ENCODE assay signal across 12 cellular contexts in the genomic region with DNA sequence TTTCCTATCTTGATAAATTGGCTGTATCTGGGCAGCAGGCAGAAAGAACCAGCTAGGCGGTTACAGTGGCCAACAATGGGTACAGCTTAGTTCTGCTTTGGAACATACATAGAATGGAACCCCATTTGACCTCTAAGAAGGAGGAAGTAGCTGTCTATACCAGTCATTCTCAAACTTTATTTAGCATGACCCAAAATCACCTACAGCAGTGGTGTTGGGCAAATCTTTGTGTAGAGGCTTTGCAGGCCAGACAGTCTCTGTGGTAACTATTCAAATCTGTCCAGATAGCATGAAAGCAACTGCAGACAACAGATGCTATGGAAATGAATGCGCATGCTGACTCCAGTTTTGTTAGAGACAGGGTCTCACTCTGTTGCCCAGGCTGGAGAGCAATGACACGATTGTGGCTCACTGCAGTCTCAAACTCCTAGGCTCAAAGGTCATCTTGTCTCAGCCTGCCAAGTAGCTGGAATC. TPM values are rescaled to one million over a fixed set of nuclear protein-coding genes. Genes with fewer than 3 reads are reported as not detected.
DNase-seq lines count a peak whose midpoint lies in the region; ATAC-seq and TF ChIP-seq lines count a peak whose summit lies in the region.
"Had no signal": no experiment of that assay in that cellular context is flagged by ENCODE, and none has a peak within 500 bp of the region (broad histone marks: within the 10 kb centered on the region; RNA-seq: fewer than 3 reads in every experiment).

No MANE protein-coding gene starts in this region.

- peaks cover 17% of the 10 kb centered on the region for H3K36me3 Mint-ChIP-seq in T-helper 2 cell treated with Interferon-gamma antibody and Interleukin-4, amounts not matched to agents 5 μg/mL and 100 μg/mL, for 36 hours (ENCODE audit: low read depth)

- peaks cover under 1% of the 10 kb centered on the region for H3K4me1 Mint-ChIP-seq in T-helper 2 cell treated with Interferon-gamma antibody and Interleukin-4, amounts not matched to agents 5 μg/mL and 100 μg/mL, for 36 hours (ENCODE audit: low read depth)

- H3K9me3 Mint-ChIP-seq in T-helper 2 cell treated with Interferon-gamma antibody and Interleukin-4, amounts not matched to agents 5 μg/mL and 100 μg/mL, for 36 hours: peaks cover 6% of the 10 kb centered on the region

- no peaks in the 10 kb centered on the region for H3K27me3 Mint-ChIP-seq in T-helper 2 cell treated with Interferon-gamma antibody and Interleukin-4, amounts not matched to agents 5 μg/mL and 100 μg/mL, for 36 hours (ENCODE audit: low read depth)

- H3K27ac Mint-ChIP-seq in T-helper 2 cell treated with Interferon-gamma antibody and Interleukin-4, amounts not matched to agents 5 μg/mL and 100 μg/mL, for 36 hours: no peak overlapping the region

- no peak overlapping the region for H3K4me3 Mint-ChIP-seq in T-helper 2 cell treated with Interferon-gamma antibody and Interleukin-4, amounts not matched to agents 5 μg/mL and 100 μg/mL, for 36 hours

- ATAC-seq in GM21447 (IDR thresholded peaks at IDR 0.05; ENCODE audit: unreplicated experiment) (peak; percentile 65), HG03571 (IDR thresholded peaks at IDR 0.05; ENCODE audit: unreplicated experiment) (peak; percentile 44), left colon (peak; percentile 18), GM19324 (IDR thresholded peaks at IDR 0.05; ENCODE audit: low FRiP score, unreplicated experiment) (no peak)

- DNase-seq in left colon (no peak), GM03348 (ENCODE audit: low spot score) (no peak), HCEC 1CT (no peak)
- DNase-seq in T-helper 2 cell treated with Interferon-gamma antibody and Interleukin-4, amounts not matched to agents 5 μg/mL and 100 μg/mL, for 36 hours (ENCODE audit: low spot score): no peak
- DNase-seq: esophagus squamous epithelium, NCI-H2171 treated with DMSO at 0.1 percent for 48 hours, small intestine had no signal

- intact Hi-C loops in left colon (cut with DNase I, micrococcal nuclease): no loop called here

- peak; percentile 22 for TF ChIP-seq POLR2A in GM15510 (IDR thresholded peaks at IDR 0.05; ENCODE audit: borderline replicate concordance, extremely low read depth, insufficient read length)

RNA-seq across cellular contexts. Expression of gene KCNC3, which starts 12.0 kb away (rescaled TPM):
- total RNA-seq in left colon: 1 to 10 TPM in 1 of 2 donors, under 1 TPM in 1; 0.76 to 1.3 TPM

RNA-seq across cellular contexts. Expression of gene NAPSA, which starts 24.3 kb away (rescaled TPM):
- total RNA-seq in left colon: 1 to 10 TPM in 1 of 2 donors, under 1 TPM in 1; 0.55 to 1.1 TPM
- total RNA-seq: Daoy had no signal

RNA-seq across cellular contexts. Expression of gene NR1H2, which starts 35.1 kb away (rescaled TPM):
- 10 to 100 TPM; 61.9 to 75.2 TPM for total RNA-seq in left colon

RNA-seq across cellular contexts. Expression of gene POLD1, which starts 43.0 kb away (rescaled TPM):
- total RNA-seq in left colon: 10 to 100 TPM; 26.0 to 28.2 TPM
